Comparison of ENCODE assay signal across 34 cellular contexts in genomic region chr10:123939591-123939990, GRCh38. TPM values are rescaled to one million over a fixed set of nuclear protein-coding genes. Genes with fewer than 3 reads are reported as not detected.
"Had no signal": no experiment of that assay in that cellular context is flagged by ENCODE, and none has a peak within 500 bp of the region (broad histone marks: within the 10 kb centered on the region; RNA-seq: fewer than 3 reads in every experiment).

No MANE protein-coding gene starts in this region.

- H3K4me3 ChIP-seq: MG63 had no signal

- H3K36me3 ChIP-seq: MG63 had no signal

- DNase-seq: Karpas-422, Kasumi-1, MG63, MM.1S, MV-4-11, NCI-H1048, NCI-H1105, NCI-H1417 treated with DMSO at 0.1 percent for 48 hours, NCI-H1436, NCI-H1436 treated with DMSO at 0.1 percent for 48 hours, NCI-H146, NCI-H1694, NCI-H1694 treated with DMSO at 0.1 percent for 48 hours, NCI-H187, NCI-H187 treated with DMSO at 0.1 percent for 48 hours, NCI-H1930, NCI-H2029, NCI-H2029 treated with DMSO at 0.1 percent for 48 hours, NCI-H2081, NCI-H2081 treated with DMSO at 0.1 percent for 48 hours, NCI-H2107, NCI-H2171, NCI-H2171 treated with DMSO at 0.1 percent for 48 hours, NCI-H2227 treated with DMSO at 0.1 percent for 48 hours, NCI-H226, NCI-H345, NCI-H446, NCI-H446 treated with DMSO at 0.1 percent for 48 hours, NCI-H510A, NCI-H510A treated with DMSO at 0.1 percent for 48 hours, NCI-H524 had no signal

- H3K9me3 ChIP-seq: MG63 had no signal

- H3K27me3 ChIP-seq: MG63 had no signal

RNA-seq across cellular contexts. Expression of gene CPXM2, which starts 48.0 kb away (rescaled TPM):
- total RNA-seq: LHCN-M2, M059J, MCF 10A had no signal
